In genomic region chr17:52758481-52758880, GRCh38 we compare ENCODE assay signal across 30 cellular contexts.
"Had no signal": no experiment of that assay in that cellular context is flagged by ENCODE, and none has a peak within 500 bp of the region (broad histone marks: within the 10 kb centered on the region; RNA-seq: fewer than 3 reads in every experiment).

No MANE protein-coding gene starts in this region.

- H3K27ac Mint-ChIP-seq: naive B cell; naive thymus-derived CD8-positive, alpha-beta T cell; natural killer cell treated with Interleukin-12 subunit alpha and Interleukin-12 subunit beta and Interleukin-15 and Interleukin-18, amount 100 ng/mL, for 72 hours; neural progenitor cell; stimulated activated memory B cell treated with anti-CD40 and anti-IgM and Interleukin-4, amounts not matched to agents 10 μg/mL and 1 μg/mL and 100 μg/mL, for 72 hours; stimulated activated naive CD8-positive, alpha-beta T cell treated with anti-CD3 and anti-CD28 coated beads, Interleukin-15, amount 100 ng/mL, for 72 hours; type B pancreatic cell had no signal

- H3K36me3 Mint-ChIP-seq: naive B cell; naive thymus-derived CD8-positive, alpha-beta T cell; natural killer cell treated with Interleukin-12 subunit alpha and Interleukin-12 subunit beta and Interleukin-15 and Interleukin-18, amount 100 ng/mL, for 72 hours; neural progenitor cell; stimulated activated memory B cell treated with anti-CD40 and anti-IgM and Interleukin-4, amounts not matched to agents 10 μg/mL and 1 μg/mL and 100 μg/mL, for 72 hours; type B pancreatic cell had no signal

- ATAC-seq: naive thymus-derived CD8-positive, alpha-beta T cell; natural killer cell treated with Interleukin-12 subunit alpha and Interleukin-12 subunit beta and Interleukin-15 and Interleukin-18, amount 100 ng/mL, for 72 hours; pancreas; right cardiac atrium; right lobe of liver; stimulated activated memory B cell treated with anti-CD40 and anti-IgM and Interleukin-4, amounts not matched to agents 10 μg/mL and 1 μg/mL and 100 μg/mL, for 72 hours; stimulated activated naive CD8-positive, alpha-beta T cell treated with anti-CD3 and anti-CD28 coated beads, Interleukin-15, amount 100 ng/mL, for 72 hours; stimulated activated naive CD8-positive, alpha-beta T cell treated with anti-CD3 and anti-CD28 coated beads, Interleukin-15, Interleukin-2, amounts not matched to agents 100 U/mL and 50 U/mL, for 24 hours; upper lobe of right lung had no signal

- H3K27me3 Mint-ChIP-seq: naive B cell; naive thymus-derived CD8-positive, alpha-beta T cell; natural killer cell treated with Interleukin-12 subunit alpha and Interleukin-12 subunit beta and Interleukin-15 and Interleukin-18, amount 100 ng/mL, for 72 hours; stimulated activated memory B cell treated with anti-CD40 and anti-IgM and Interleukin-4, amounts not matched to agents 10 μg/mL and 1 μg/mL and 100 μg/mL, for 72 hours; stimulated activated naive CD8-positive, alpha-beta T cell treated with anti-CD3 and anti-CD28 coated beads, Interleukin-15, amount 100 ng/mL, for 72 hours had no signal

- H3K27ac ChIP-seq: neural progenitor cell, pancreas, prostate gland, right lobe of liver, sigmoid colon, skin epidermis, spleen, suprapubic skin, testis, tibial artery, transverse colon, upper lobe of right lung, uterus had no signal

- H3K4me3 ChIP-seq: neural progenitor cell, pancreas, prostate gland, right lobe of liver, sigmoid colon, skin epidermis, smooth muscle cell, spleen, suprapubic skin, testis, tibial artery, transverse colon, upper lobe of right lung, uterus had no signal

- DNase-seq: naive B cell; naive thymus-derived CD8-positive, alpha-beta T cell; occipital lobe; pancreas; right cardiac atrium; right lobe of liver; sigmoid colon; spleen; stimulated activated CD4-positive, alpha-beta T cell treated with anti-CD3 and anti-CD28 coated beads, Interleukin-12 subunit alpha, Interleukin-12 subunit beta, amount 100 ng/mL, for 4 hours; stimulated activated CD4-positive, alpha-beta T cell treated with anti-CD3 and anti-CD28 coated beads, Interleukin-1b, Interleukin-23, amount 100 ng/mL, for 48 hours; stimulated activated CD4-positive, alpha-beta T cell treated with anti-CD3 and anti-CD28 coated beads, Interleukin-4, amount 100 ng/mL, for 1 hour; stimulated activated CD4-positive, alpha-beta T cell treated with anti-CD3 and anti-CD28 coated beads, Interleukin-4, amount 100 ng/mL, for 4 hours; stimulated activated CD8-positive, alpha-beta memory T cell treated with anti-CD3 and anti-CD28 coated beads, Interleukin-4, amount 100 ng/mL, for 48 hours; stimulated activated naive CD4-positive, alpha-beta T cell; stimulated activated naive CD8-positive, alpha-beta T cell treated with anti-CD3 and anti-CD28 coated beads, Interleukin-15, amount 100 ng/mL, for 72 hours; stimulated activated naive CD8-positive, alpha-beta T cell treated with anti-CD3 and anti-CD28 coated beads, Interleukin-15, Interleukin-2, amounts not matched to agents 100 U/mL and 50 U/mL, for 24 hours; substantia nigra; testis; tibial artery; transverse colon; upper lobe of right lung; uterus had no signal

- H3K9me3 ChIP-seq: pancreas, prostate gland, right lobe of liver, sigmoid colon, suprapubic skin, testis, tibial artery, transverse colon, upper lobe of right lung, uterus had no signal

- H3K4me3 Mint-ChIP-seq: naive B cell; naive thymus-derived CD8-positive, alpha-beta T cell; natural killer cell treated with Interleukin-12 subunit alpha and Interleukin-12 subunit beta and Interleukin-15 and Interleukin-18, amount 100 ng/mL, for 72 hours; neural progenitor cell; stimulated activated memory B cell treated with anti-CD40 and anti-IgM and Interleukin-4, amounts not matched to agents 10 μg/mL and 1 μg/mL and 100 μg/mL, for 72 hours; stimulated activated naive CD8-positive, alpha-beta T cell treated with anti-CD3 and anti-CD28 coated beads, Interleukin-15, amount 100 ng/mL, for 72 hours; type B pancreatic cell had no signal

- H3K4me1 ChIP-seq: neural progenitor cell, pancreas, prostate gland, right lobe of liver, sigmoid colon, spleen, suprapubic skin, testis, tibial artery, upper lobe of right lung, uterus had no signal

- H3K4me1 Mint-ChIP-seq: naive B cell; naive thymus-derived CD8-positive, alpha-beta T cell; neural progenitor cell; stimulated activated memory B cell treated with anti-CD40 and anti-IgM and Interleukin-4, amounts not matched to agents 10 μg/mL and 1 μg/mL and 100 μg/mL, for 72 hours; stimulated activated naive CD8-positive, alpha-beta T cell treated with anti-CD3 and anti-CD28 coated beads, Interleukin-15, amount 100 ng/mL, for 72 hours had no signal

- H3K9me3 Mint-ChIP-seq: neural progenitor cell had no signal

- H3K36me3 ChIP-seq: neural progenitor cell, pancreas, prostate gland, right lobe of liver, sigmoid colon, spleen, suprapubic skin, tibial artery, transverse colon, upper lobe of right lung, uterus had no signal

- H3K27me3 ChIP-seq: neural progenitor cell, pancreas, right lobe of liver, sigmoid colon, spleen, suprapubic skin, testis, tibial artery, transverse colon, upper lobe of right lung, uterus had no signal
